ENCODE assay signal across 10 cellular contexts in genomic region chrX:104913348-104913747, GRCh38.
DNase-seq lines count a peak whose midpoint lies in the region; ATAC-seq and TF ChIP-seq lines count a peak whose summit lies in the region.
"Had no signal": no experiment of that assay in that cellular context is flagged by ENCODE, and none has a peak within 500 bp of the region (broad histone marks: within the 10 kb centered on the region; RNA-seq: fewer than 3 reads in every experiment).

No MANE protein-coding gene starts in this region.

- TF ChIP-seq CTCF in fibroblast of the aortic adventitia (IDR thresholded peaks at IDR 0.05; ENCODE audit: insufficient read depth, low read length) (peak; percentile 42), thoracic aorta (IDR thresholded peaks at IDR 0.05) (peak; percentile 17), tibial artery (IDR thresholded peaks at IDR 0.05) (peak in 1 of 2 experiments; percentile 22)

- no peaks in the 10 kb centered on the region for H3K36me3 ChIP-seq in thoracic aorta
- H3K36me3 ChIP-seq in tibial artery: no peaks in the 10 kb centered on the region
- H3K36me3 ChIP-seq: neutrophil had no signal

- H3K9me3 ChIP-seq in thoracic aorta (no peaks in the 10 kb centered on the region), tibial artery (no peaks in the 10 kb centered on the region)
- H3K9me3 ChIP-seq: neutrophil had no signal

- no peak for ATAC-seq in thoracic aorta (ENCODE audit: insufficient number of reproducible peaks, low FRiP score, low read depth)

- H3K4me3 ChIP-seq in fibroblast of the aortic adventitia (ENCODE audit: low read depth, low read length) (no peak overlapping the region), thoracic aorta (no peak overlapping the region), tibial artery (no peak overlapping the region)

- DNase-seq in NCI-H510A treated with DMSO at 0.1 percent for 48 hours (lab: John Stamatoyannopoulos, UW) (peak; percentile 1), NCI-H510A (lab: John Stamatoyannopoulos, UW) (no peak), RKO (ENCODE audit: low spot score) (peak; percentile 47), fibroblast of the aortic adventitia (ENCODE audit: low read depth) (no peak), thoracic aorta (ENCODE audit: low spot score) (no peak), tibial artery (no peak)
- no peak for DNase-seq in activated CD4-positive, alpha-beta T cell treated with anti-CD3 and anti-CD28 coated beads for 48 hours
- no peak for DNase-seq in stimulated activated naive CD4-positive, alpha-beta T cell treated with Interleukin-2 at 50 U/mL for 16 hours (lab: John Stamatoyannopoulos, UW)
- DNase-seq: activated B cell treated with CpG ODN at 0.5 μM for 24 hours had no signal

- H3K27me3 ChIP-seq in thoracic aorta (replicated peaks; ENCODE audit: insufficient read depth): no peaks in the 10 kb centered on the region
- H3K27me3 ChIP-seq in tibial artery: no peaks in the 10 kb centered on the region
- H3K27me3 ChIP-seq: neutrophil had no signal

- H3K27ac ChIP-seq in thoracic aorta (no peak overlapping the region), tibial artery (no peak overlapping the region)
- H3K27ac ChIP-seq: neutrophil had no signal

- intact Hi-C loops in tibial artery (cut with DNase I; ENCODE audit: low total_unique reads): no loop called here

- H3K4me1 ChIP-seq in thoracic aorta (ENCODE audit: control insufficient read depth in 1 of 2, low read depth in 2 of 2) (no peaks in the 10 kb centered on the region), tibial artery (no peaks in the 10 kb centered on the region)

Comparison
In these comparisons a context has a peak if more than half of its experiments do, and no peak if none do; other contexts are left out.
1. DNase-seq: peak in NCI-H510A treated with DMSO at 0.1 percent for 48 hours (single experiment) and RKO (single experiment); none in NCI-H510A (single experiment), fibroblast of the aortic adventitia (single experiment), thoracic aorta (single experiment), tibial artery (0 of 2), activated CD4-positive, alpha-beta T cell treated with anti-CD3 and anti-CD28 coated beads for 48 hours (single experiment) and stimulated activated naive CD4-positive, alpha-beta T cell treated with Interleukin-2 at 50 U/mL for 16 hours (single experiment).